ENCODE assay signal across 29 cellular contexts in the genomic region with DNA sequence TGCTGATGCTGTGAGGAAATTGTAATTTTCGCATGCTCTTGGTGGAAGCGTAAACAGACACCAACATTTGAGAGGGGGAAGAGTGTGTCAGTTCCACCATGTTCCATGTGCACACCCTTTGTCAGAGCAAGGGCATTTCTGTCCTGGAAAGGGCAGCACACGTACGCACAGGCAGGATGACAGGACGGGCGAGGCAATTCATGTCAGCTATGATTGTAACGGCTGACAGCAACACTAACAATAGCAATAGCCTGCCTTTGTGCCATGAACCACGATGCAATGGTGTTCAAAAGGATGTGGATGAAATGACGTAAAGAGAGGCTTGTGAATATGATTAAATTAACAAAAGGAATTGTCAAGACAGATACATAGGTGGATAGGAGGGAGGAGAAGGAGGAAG. TPM values are rescaled to one million over a fixed set of nuclear protein-coding genes. Genes with fewer than 3 reads are reported as not detected.
A peak's percentile ranks its signal among the peaks of the same experiment; 100 is the strongest.
DNase-seq lines count a peak whose midpoint lies in the region; ATAC-seq, FAIRE-seq and TF ChIP-seq lines count a peak whose summit lies in the region.
"Had no signal": no experiment of that assay in that cellular context is flagged by ENCODE, and none has a peak within 500 bp of the region (broad histone marks: within the 10 kb centered on the region; RNA-seq: fewer than 3 reads in every experiment).

No MANE protein-coding gene starts in this region.

- H2BK20ac ChIP-seq in H1 (ENCODE audit: low read length): no peak overlapping the region

- no peak overlapping the region for H3K56ac ChIP-seq in H1 (replicated peaks; ENCODE audit: insufficient read length, low read depth, low read length)

- H2BK120ac ChIP-seq in H1 (replicated peaks; ENCODE audit: low read depth, low read length): no peak overlapping the region

- no peak overlapping the region for H2AK5ac ChIP-seq in H1 (ENCODE audit: low read depth, low read length)

- H4K8ac ChIP-seq in H1 (ENCODE audit: extremely low read depth, insufficient read depth, low read length): no peak overlapping the region

- TF ChIP-seq EP300 in H1 (IDR thresholded peaks at IDR 0.05; ENCODE audit: borderline replicate concordance in 1 of 2, low read depth in 2 of 2, low read length in 2 of 2): no peak

- H3K9ac ChIP-seq in H1 (replicated peaks in 1 of 4; ENCODE audit: extremely low read depth in 1 of 4, low read depth in 3 of 4, low read length in 3 of 4): no peak overlapping the region
- H3K9ac ChIP-seq in keratinocyte (ENCODE audit: control insufficient read depth, extremely low read depth, insufficient read depth, low read length): no peak overlapping the region
- H3K9ac ChIP-seq: BLaER1 treated with 17β-estradiol and CSF1 and Interleukin-3, amounts not matched to agents 10 nM and 100 nM had no signal

- no peak overlapping the region for H3K4ac ChIP-seq in H1 (replicated peaks; ENCODE audit: insufficient read length, low read depth, low read length)

- no peaks in the 10 kb centered on the region for H3K79me1 ChIP-seq in H1 (ENCODE audit: low read depth, low read length)

- H3K4me1 ChIP-seq in H1 (replicated peaks in 1 of 4; ENCODE audit: control insufficient read depth in 3 of 4, insufficient read depth in 4 of 4, low read length in 3 of 4) (peaks cover 0 to 16% (median 7%) of the 10 kb centered on the region in 4 experiments; a peak in 5 of 7 replicates), keratinocyte (ENCODE audit: control insufficient read depth, extremely low read depth, insufficient read depth, low read length) (peaks cover 20% of the 10 kb centered on the region), right lobe of liver (no peaks in the 10 kb centered on the region)
- H3K4me1 ChIP-seq: A549, Caco-2 had no signal

- H3K27me3 ChIP-seq in H1 (replicated peaks in 1 of 4; ENCODE audit: control insufficient read depth in 3 of 4, extremely low read depth in 1 of 4, insufficient read depth in 3 of 4, low read length in 3 of 4): no peaks in the 10 kb centered on the region
- no peaks in the 10 kb centered on the region for H3K27me3 ChIP-seq in keratinocyte (ENCODE audit: control insufficient read depth, extremely low read depth, insufficient read depth, low read length)
- H3K27me3 ChIP-seq in right lobe of liver: no peaks in the 10 kb centered on the region
- H3K27me3 ChIP-seq: BLaER1 treated with 17β-estradiol and CSF1 and Interleukin-3, amounts not matched to agents 10 nM and 100 nM had no signal

- no peaks in the 10 kb centered on the region for H3K9me3 ChIP-seq in H1 (ENCODE audit: insufficient read depth in 2 of 2, low read depth in 1 of 2, low read length in 1 of 2)
- no peaks in the 10 kb centered on the region for H3K9me3 ChIP-seq in keratinocyte (ENCODE audit: control insufficient read depth, low read depth, low read length)
- no peaks in the 10 kb centered on the region for H3K9me3 ChIP-seq in right lobe of liver
- H3K9me3 ChIP-seq: A549, Caco-2 had no signal

- ATAC-seq in GM21619 (IDR thresholded peaks at IDR 0.05; ENCODE audit: unreplicated experiment): no peak
- ATAC-seq in right lobe of liver: no peak
- ATAC-seq: A549; CD8-positive, alpha-beta T cell; GM12878 had no signal

- no peak overlapping the region for H4K5ac ChIP-seq in H1 (ENCODE audit: insufficient read length, low read depth, low read length)

- no peak overlapping the region for H3K27ac ChIP-seq in H1 (ENCODE audit: low read depth, low read length)
- H3K27ac ChIP-seq in keratinocyte (ENCODE audit: control insufficient read depth, insufficient read depth, low read length): no peak overlapping the region
- H3K27ac ChIP-seq in right lobe of liver: no peak overlapping the region
- H3K27ac ChIP-seq: 22Rv1; A549; BLaER1 treated with 17β-estradiol and CSF1 and Interleukin-3, amounts not matched to agents 10 nM and 100 nM; C4-2B had no signal

- H4K20me1 ChIP-seq in H1 (replicated peaks in 1 of 2; ENCODE audit: control insufficient read depth in 1 of 2, insufficient read depth in 2 of 2, low read length in 2 of 2) (no peaks in the 10 kb centered on the region), keratinocyte (ENCODE audit: control insufficient read depth, extremely low read depth, insufficient read depth, low read length) (no peaks in the 10 kb centered on the region)
- H4K20me1 ChIP-seq: BLaER1 treated with 17β-estradiol and CSF1 and Interleukin-3, amounts not matched to agents 10 nM and 100 nM had no signal

- H3K4me3 ChIP-seq in H1 (ENCODE audit: extremely low read depth in 1 of 4, insufficient read depth in 2 of 4, low read depth in 3 of 4, low read length in 4 of 4) (no peak overlapping the region), keratinocyte (ENCODE audit: control insufficient read depth in 2 of 3, extremely low read depth in 1 of 3, insufficient read depth in 2 of 3, low read depth in 1 of 3, low read length in 3 of 3) (no peak overlapping the region), right lobe of liver (no peak overlapping the region)
- H3K4me3 ChIP-seq: A549; BLaER1 treated with 17β-estradiol and CSF1 and Interleukin-3, amounts not matched to agents 10 nM and 100 nM; GM12878 had no signal

- peaks cover 3% of the 10 kb centered on the region for H3K9me3 Mint-ChIP-seq in neural crest cell
- H3K9me3 Mint-ChIP-seq: CD4-positive, alpha-beta T cell; CD8-positive, alpha-beta T cell had no signal

- H4K91ac ChIP-seq in H1 (replicated peaks; ENCODE audit: insufficient read length, low read length): no peak overlapping the region

- TF ChIP-seq RAD21 in H1 (IDR thresholded peaks at IDR 0.05 in 1 of 2, conservative IDR thresholded peaks at IDR 0.05 in 1 of 2; ENCODE audit: low read depth in 2 of 2, low read length in 2 of 2): no peak

- H3K4me2 ChIP-seq in H1 (ENCODE audit: insufficient read depth in 1 of 2, low read depth in 2 of 2, low read length in 2 of 2) (no peak overlapping the region), keratinocyte (ENCODE audit: control insufficient read depth, extremely low read depth, insufficient read depth, low read depth, low read length) (no peak overlapping the region)
- H3K4me2 ChIP-seq: A549 had no signal

- WGBS in H1 (ENCODE audit: extremely low coverage in 1 of 2, insufficient coverage in 1 of 2, insufficient read length in 1 of 2, insufficient replicate concordance in 2 of 2, low coverage in 1 of 2, low lambda C conversion rate in 2 of 2, missing lambda C conversion rate in 1 of 2), 2 experiments: 78% methylated on average over 9 of the region's 9 CpGs; no CpG with 5 or more reads in 1 of the 2 experiments
- WGBS in right lobe of liver (ENCODE audit: insufficient coverage, low coverage, low lambda C conversion rate, missing lambda C conversion rate): 38% methylated on average over 9 of the region's 9 CpGs

- H3K4me3 Mint-ChIP-seq in neural crest cell: no peak overlapping the region
- H3K4me3 Mint-ChIP-seq: B cell; CD4-positive, alpha-beta T cell; CD8-positive, alpha-beta T cell had no signal

- H3K23me2 ChIP-seq in H1 (ENCODE audit: low read depth, low read length): no peaks in the 10 kb centered on the region

- no peak overlapping the region for H2BK5ac ChIP-seq in H1 (ENCODE audit: low read depth, low read length)

- no peak for FAIRE-seq in H1 (lab: Jason Lieb, UNC)
- FAIRE-seq in keratinocyte (lab: Jason Lieb, UNC): peak; percentile 34
- FAIRE-seq: A549, D721Med, GM12878, GM12892, GM18507, GM19239 had no signal

- no peak for TF ChIP-seq CTCF in H1 (IDR thresholded peaks at IDR 0.05; ENCODE audit: control extremely low read depth in 1 of 3, insufficient read depth in 1 of 3, low read depth in 1 of 3, low read length in 3 of 3)
- no peak for TF ChIP-seq CTCF in keratinocyte (optimal IDR thresholded peaks at IDR 0.05 in 1 of 3, IDR thresholded peaks at IDR 0.05 in 1 of 3, conservative IDR thresholded peaks at IDR 0.05 in 1 of 3; ENCODE audit: extremely low read depth in 1 of 3, insufficient read depth in 2 of 3, low read length in 3 of 3)
- no peak for TF ChIP-seq CTCF in neural crest cell (conservative IDR thresholded peaks at IDR 0.05)
- TF ChIP-seq CTCF in GM20000 (IDR thresholded peaks at IDR 0.05; ENCODE audit: extremely low read depth, missing control alignments): no peak
- no peak for TF ChIP-seq CTCF in right lobe of liver (IDR thresholded peaks at IDR 0.05)

- no peak overlapping the region for H3K14ac ChIP-seq in H1 (ENCODE audit: insufficient read length)

- H2BK12ac ChIP-seq in H1 (ENCODE audit: low read depth, low read length): no peak overlapping the region

- POLR2A ChIA-PET in H1 (lab: Charles Lee; ENCODE audit: partially characterized antibody): no interaction called here

- H2AFZ ChIP-seq in H1 (ENCODE audit: low read length): 0 out of 2 replicates have a peak overlapping the region, but pooled peaks have one; percentile 4
- peak overlapping the region; percentile 33 for H2AFZ ChIP-seq in keratinocyte (ENCODE audit: control insufficient read depth, low read length)

- H3K4me1 Mint-ChIP-seq in neural crest cell: peaks cover 25% of the 10 kb centered on the region

- peaks cover 3% of the 10 kb centered on the region for H3K27me3 Mint-ChIP-seq in neural crest cell (ENCODE audit: low read depth)

- CTCF ChIA-PET in H1 (lab: Charles Lee; ENCODE audit: partially characterized antibody): interaction anchor here (0.8 kb wide), 1 partner anchor 19 kb away, joined by 3 read pairs; no protein-coding TSS in a partner anchor

- DNase-seq in NCI-H345 treated with DMSO at 0.1 percent for 48 hours (lab: John Stamatoyannopoulos, UW; ENCODE audit: unreplicated experiment): peak; percentile 12
- no peak for DNase-seq in NCI-H345 (lab: John Stamatoyannopoulos, UW)
- DNase-seq in H1 (ENCODE audit: low read depth in 1 of 2, low spot score in 2 of 2): no peak
- no peak for DNase-seq in keratinocyte (ENCODE audit: low read depth, low spot score)
- DNase-seq in neural crest cell (ENCODE audit: low read depth, low spot score): no peak
- no peak for DNase-seq in GM20000 (ENCODE audit: low spot score)
- no peak for DNase-seq in right lobe of liver
- DNase-seq: AML-193; Caco-2; Calu3; CD4-positive, alpha-beta T cell; CD8-positive, alpha-beta T cell; DMS153; DMS53; DMS79; DND-41; EL had no signal

- no peak overlapping the region for H3K23ac ChIP-seq in H1 (ENCODE audit: insufficient read length)

- H3K36me3 Mint-ChIP-seq in neural crest cell (ENCODE audit: low read depth): no peaks in the 10 kb centered on the region
- H3K36me3 Mint-ChIP-seq: CD8-positive, alpha-beta T cell had no signal

- H3K18ac ChIP-seq in H1 (ENCODE audit: extremely low read depth, low read length): no peak overlapping the region

- intact Hi-C loops in right lobe of liver (cut with DNase I): no loop called here

- H3K36me3 ChIP-seq in H1 (ENCODE audit: control insufficient read depth in 2 of 4, insufficient read depth in 4 of 4, low read length in 3 of 4) (no peaks in the 10 kb centered on the region), keratinocyte (ENCODE audit: control insufficient read depth in 2 of 2, extremely low read depth in 1 of 2, insufficient read depth in 2 of 2, low read length in 2 of 2) (no peaks in the 10 kb centered on the region), right lobe of liver (no peaks in the 10 kb centered on the region)
- H3K36me3 ChIP-seq: BLaER1 treated with 17β-estradiol and CSF1 and Interleukin-3, amounts not matched to agents 10 nM and 100 nM had no signal

- dilution Hi-C loops in keratinocyte (cut with MboI; ENCODE audit: extremely low pct_ligation_motif_present, low sequenced_read_pairs): no loop called here

- no peaks in the 10 kb centered on the region for H3K9me1 ChIP-seq in keratinocyte (ENCODE audit: control insufficient read depth, extremely low read depth, insufficient read depth, low read length)

- H3K27ac Mint-ChIP-seq in neural crest cell (ENCODE audit: unreplicated experiment): peak overlapping the region; percentile 74
- H3K27ac Mint-ChIP-seq: B cell; CD4-positive, alpha-beta T cell; CD8-positive, alpha-beta T cell had no signal

- no peak overlapping the region for H2BK15ac ChIP-seq in H1 (ENCODE audit: low read length)

- H3K79me2 ChIP-seq in H1 (ENCODE audit: control insufficient read depth in 1 of 2, insufficient read depth in 2 of 2, low read length in 2 of 2) (no peaks in the 10 kb centered on the region), keratinocyte (ENCODE audit: control insufficient read depth, insufficient read depth, low read length) (no peaks in the 10 kb centered on the region)

- no peak for TF ChIP-seq POLR2A in H1 (IDR thresholded peaks at IDR 0.05; ENCODE audit: control extremely low read depth in 1 of 2, low read depth in 2 of 2, low read length in 2 of 2)
- TF ChIP-seq POLR2A in right lobe of liver (IDR thresholded peaks at IDR 0.05): no peak

RNA-seq across cellular contexts. Expression of a gene that starts 58.8 kb away (rescaled TPM):
- total RNA-seq in H1 (2021; fragmentation: NEBNext Ultra II Directional; extraction: Animal tissue kit (Norgen Biotek cat#: 25700)): 8.1 and 9.9 TPM in 2 replicates
- polyA plus RNA-seq in H1 (2011; rRNA removed) (10.9 and 12.2 TPM in 2 replicates), keratinocyte (89.7 to 162 TPM (median 130 TPM) in 3 replicates)
- polyA plus RNA-seq in H1 (2011; cell fraction: cytosol; rRNA removed): 8.9 TPM
- 10.9 TPM for polyA plus RNA-seq in H1 (2011; cell fraction: nucleus; rRNA removed)
- polyA plus RNA-seq in H1 (2012, experiment 1 of 2): 8.6 to 10.5 TPM (median 9.6 TPM) in 4 replicates
- polyA plus RNA-seq in H1 (2012, experiment 2 of 2): 8.1 TPM
- polyA plus RNA-seq in H1 (2013, experiment 1 of 2): 12.5 TPM
- 13.6 TPM for polyA plus RNA-seq in H1 (2013, experiment 2 of 2)
- polyA minus RNA-seq in H1 (2011; rRNA and poly(A)+ RNA removed): 11.9 and 13.3 TPM in 2 replicates
- polyA minus RNA-seq in H1 (2011; cell fraction: cytosol; rRNA and poly(A)+ RNA removed): 7.4 TPM
- polyA minus RNA-seq in H1 (2011; cell fraction: nucleus; rRNA and poly(A)+ RNA removed): 6.3 TPM
- polyA plus RNA-seq in keratinocyte (2011; ENCODE audit: low read depth): 31.9 TPM
- polyA plus RNA-seq in keratinocyte (2011; cell fraction: cytosol; rRNA removed): 122 and 149 TPM in 2 replicates
- polyA plus RNA-seq in keratinocyte (2011; cell fraction: nucleus; rRNA removed): 153 and 161 TPM in 2 replicates
- 57.6 and 100.0 TPM in 2 replicates for polyA plus RNA-seq in keratinocyte (2012; ENCODE audit: low replicate concordance)
- polyA minus RNA-seq in keratinocyte: 101 to 131 TPM (median 126 TPM) in 3 replicates
- polyA minus RNA-seq in keratinocyte (2011; cell fraction: cytosol; rRNA and poly(A)+ RNA removed): 99.8 TPM
- 82.9 and 141 TPM in 2 replicates for polyA minus RNA-seq in keratinocyte (2011; cell fraction: nucleus; rRNA and poly(A)+ RNA removed)
- total RNA-seq in neural crest cell (16.9 and 17.4 TPM in 2 replicates), right lobe of liver (1 to 10 TPM; 4.3 to 7.9 (median 5.4) TPM)
- total RNA-seq: G401 had no signal
